1 cellular context compared by ENCODE assay signal in genomic region chr13:103277959-103278673, GRCh38.
TF ChIP-seq lines count a peak whose summit lies in the region.

No MANE protein-coding gene starts in this region.

TF ChIP-seq in SK-N-SH, 30 proteins besides CTCF, POLR2A, EP300 and RAD21 (continued from another document):
- TF ChIP-seq IRF3 (IDR thresholded peaks at IDR 0.05; ENCODE audit: low read depth, low read length) (no peak), TEAD4 (IDR thresholded peaks at IDR 0.05; ENCODE audit: borderline replicate concordance, insufficient read depth) (no peak), USF1 (IDR thresholded peaks at IDR 0.05; ENCODE audit: borderline replicate concordance, low read depth) (no peak), RXRA (IDR thresholded peaks at IDR 0.05; ENCODE audit: borderline replicate concordance, low read depth) (no peak), NFIC (IDR thresholded peaks at IDR 0.05; ENCODE audit: borderline replicate concordance) (no peak), FOXM1 (IDR thresholded peaks at IDR 0.05; ENCODE audit: low read depth) (no peak), USF2 (IDR thresholded peaks at IDR 0.05; ENCODE audit: borderline replicate concordance, low read depth, low read length) (no peak), MAX (IDR thresholded peaks at IDR 0.05; ENCODE audit: low read depth) (no peak), TCF12 (IDR thresholded peaks at IDR 0.05) (no peak), MEF2A (IDR thresholded peaks at IDR 0.05; ENCODE audit: borderline replicate concordance, low read depth) (no peak), RFX5 (IDR thresholded peaks at IDR 0.05; ENCODE audit: low read length) (no peak), CHD2 (IDR thresholded peaks at IDR 0.05; ENCODE audit: low read length, partially characterized antibody) (no peak), FOSL2 (IDR thresholded peaks at IDR 0.05; ENCODE audit: borderline replicate concordance, low read depth) (no peak)
TF ChIP-seq in SK-N-SH: peak in this region for 0.
